ENCODE assay signal across 9 cellular contexts in the genomic region with DNA sequence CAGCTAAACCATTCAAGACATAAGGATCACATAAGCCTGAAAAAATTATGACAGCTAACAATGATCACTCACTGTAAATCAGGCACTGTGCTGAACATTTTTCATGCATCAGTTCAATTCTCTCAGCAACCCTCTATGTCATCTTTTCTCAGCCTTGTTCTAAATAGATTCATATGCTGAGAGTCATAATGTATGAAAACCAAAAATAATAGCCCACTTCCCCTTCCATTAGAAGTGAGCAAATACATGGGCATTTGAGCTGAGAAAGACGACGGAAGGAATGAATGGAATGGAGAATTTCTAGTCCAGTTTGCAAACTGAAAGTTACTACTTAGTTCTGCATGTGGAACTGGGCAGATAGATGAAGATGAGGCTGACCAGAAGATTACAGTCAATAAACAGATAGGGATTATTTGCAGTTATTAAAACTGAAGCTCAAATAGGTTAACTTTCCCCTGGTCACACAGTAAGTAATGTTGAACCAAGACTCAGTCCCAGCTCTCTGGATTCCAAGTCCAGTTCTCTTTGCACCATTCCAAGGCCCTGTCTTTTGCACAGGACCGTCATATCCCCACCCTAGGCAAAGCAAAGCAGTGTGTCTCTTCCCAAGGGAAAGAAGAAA. TPM values are rescaled to one million over a fixed set of nuclear protein-coding genes. Genes with fewer than 3 reads are reported as not detected.
DNase-seq lines count a peak whose midpoint lies in the region; ATAC-seq and TF ChIP-seq lines count a peak whose summit lies in the region.
"Had no signal": no experiment of that assay in that cellular context is flagged by ENCODE, and none has a peak within 500 bp of the region (broad histone marks: within the 10 kb centered on the region; RNA-seq: fewer than 3 reads in every experiment).

No MANE protein-coding gene starts in this region.

- TF ChIP-seq EP300 in upper lobe of left lung (IDR thresholded peaks at IDR 0.05) = no peak

- H3K9me3 ChIP-seq in upper lobe of left lung = no peaks in the 10 kb centered on the region

- peak overlapping the region; percentile 79 for H3K27ac Mint-ChIP-seq in endothelial cell (ENCODE audit: unreplicated experiment)

- ATAC-seq in upper lobe of left lung (ENCODE audit: low FRiP score in 2 of 2) (no peak), GM18873 (IDR thresholded peaks at IDR 0.05; ENCODE audit: low FRiP score, unreplicated experiment) (no peak)

- H3K27me3 ChIP-seq in KMS-11 (ENCODE audit: insufficient read depth, low read depth) (no peaks in the 10 kb centered on the region), upper lobe of left lung (no peaks in the 10 kb centered on the region)

- TF ChIP-seq CTCF in KMS-11 (conservative IDR thresholded peaks at IDR 0.05; ENCODE audit: low read depth, low read length) = no peak
- no peak for TF ChIP-seq CTCF in endothelial cell (IDR thresholded peaks at IDR 0.05; ENCODE audit: unreplicated experiment)
- no peak for TF ChIP-seq CTCF in upper lobe of left lung (IDR thresholded peaks at IDR 0.05)

- H3K27me3 Mint-ChIP-seq in endothelial cell (ENCODE audit: unreplicated experiment) = peaks cover 5% of the 10 kb centered on the region

- H3K79me2 ChIP-seq in KMS-11 (ENCODE audit: insufficient read depth, low read depth) = peaks cover 5% of the 10 kb centered on the region; the same call in 1 of the 2 replicates

- peaks cover 13% of the 10 kb centered on the region for H3K4me1 Mint-ChIP-seq in endothelial cell (ENCODE audit: unreplicated experiment)

- peaks cover 42% of the 10 kb centered on the region for H3K4me1 ChIP-seq in KMS-11 (ENCODE audit: low read depth, poor library complexity, severe bottlenecking)
- H3K4me1 ChIP-seq in upper lobe of left lung = peaks cover 16 to 34% (median 21%) of the 10 kb centered on the region in 4 donors

- H3K36me3 ChIP-seq in KMS-11 (ENCODE audit: insufficient read depth) (no peaks in the 10 kb centered on the region), upper lobe of left lung (no peaks in the 10 kb centered on the region)

- H3K4me3 ChIP-seq in KMS-11 (IDR thresholded peaks at IDR 0.05; ENCODE audit: insufficient read depth, low read depth, low read length) (no peak overlapping the region), upper lobe of left lung (no peak overlapping the region)

- H3K9ac ChIP-seq in KMS-11 = no peak overlapping the region

- 48 to 53% methylated on average over 3 of the region's 3 CpGs for WGBS in upper lobe of left lung, 2 donors

- no peak for TF ChIP-seq POLR2A in upper lobe of left lung (IDR thresholded peaks at IDR 0.05)

- H3K9me3 Mint-ChIP-seq in endothelial cell (ENCODE audit: unreplicated experiment) = no peaks in the 10 kb centered on the region

- peak overlapping the region; percentile 89 for H3K4me3 Mint-ChIP-seq in endothelial cell (ENCODE audit: unreplicated experiment)

- no peaks in the 10 kb centered on the region for H4K20me1 ChIP-seq in KMS-11 (ENCODE audit: insufficient read depth)

- H3K27ac ChIP-seq in KMS-11 (peak overlapping the region; percentile 14; the same call in 1 of the 2 replicates), upper lobe of left lung (peak overlapping the region in 1 of 4 donors; percentile 97)

- peak overlapping the region; percentile 98 for H3K4me2 ChIP-seq in KMS-11

- H2AFZ ChIP-seq in KMS-11 (ENCODE audit: low read depth) = peak overlapping the region; percentile 2; the same call in 1 of the 2 replicates

- DNase-seq in NOMO-1 treated with DMSO at 0.1 percent for 48 hours (lab: John Stamatoyannopoulos, UW; ENCODE audit: unreplicated experiment) = peak; percentile 48
- no peak for DNase-seq in NOMO-1 treated with dmso at 0.1 percent for 144 hours (lab: John Stamatoyannopoulos, UW; ENCODE audit: unreplicated experiment)
- DNase-seq in endothelial cell (ENCODE audit: low spot score) = no peak
- DNase-seq in stromal cell of bone marrow (ENCODE audit: low read depth) = peak; percentile 69
- no peak for DNase-seq in ureter (ENCODE audit: low spot score)
- DNase-seq in upper lobe of left lung = no peak
- DNase-seq: SHP77 treated with DMSO at 0.1 percent for 48 hours had no signal

- H3K36me3 Mint-ChIP-seq in endothelial cell (ENCODE audit: low read depth, unreplicated experiment) = no peaks in the 10 kb centered on the region

RNA-seq across cellular contexts. Expression of a gene that starts 1.6 kb away (rescaled TPM):
- total RNA-seq in endothelial cell (ENCODE audit: unreplicated experiment) (23.5 TPM), ureter (33.2 TPM), upper lobe of left lung (10 to 100 TPM; 27.1 to 38.7 (median 34.3) TPM)

Comparison
In these comparisons a context has a peak if more than half of its experiments do, and no peak if none do; other contexts are left out.
1. DNase-seq: peak in NOMO-1 treated with DMSO at 0.1 percent for 48 hours (single experiment) and stromal cell of bone marrow (single experiment); none in NOMO-1 treated with dmso at 0.1 percent for 144 hours (single experiment), endothelial cell (single experiment), ureter (single experiment) and upper lobe of left lung (0 of 2).